In genomic region chr2:100984892-100985307, GRCh38 we compare ENCODE assay signal across 8 cellular contexts. TPM values are rescaled to one million over a fixed set of nuclear protein-coding genes. Genes with fewer than 3 reads are reported as not detected.
DNase-seq lines count a peak whose midpoint lies in the region; ATAC-seq and TF ChIP-seq lines count a peak whose summit lies in the region.

No MANE protein-coding gene starts in this region.

- H3K36me3 Mint-ChIP-seq in activated T-cell treated with anti-CD3 and anti-CD28 coated beads, Interleukin-2, amount 50 U/mL, for 24 hours (ENCODE audit: low read depth) = peaks cover 8% of the 10 kb centered on the region
- H3K36me3 Mint-ChIP-seq in natural killer cell treated with Interleukin-12 subunit alpha and Interleukin-12 subunit beta and Interleukin-15 and Interleukin-18, amount 100 ng/mL, for 72 hours = no peaks in the 10 kb centered on the region

- TF ChIP-seq CTCF in GM10266 (IDR thresholded peaks at IDR 0.05; ENCODE audit: control insufficient read depth, insufficient read depth, low read depth, missing control alignments) (peak; percentile 93), PC-9 (conservative IDR thresholded peaks at IDR 0.05) (peak; percentile 94), fibroblast of lung (conservative IDR thresholded peaks at IDR 0.05 in 1 of 2, IDR thresholded peaks at IDR 0.05 in 1 of 2; ENCODE audit: low read depth in 1 of 2, low read length in 2 of 2) (peak; percentile 82 to 93)

- H4K20me1 ChIP-seq in PC-9 (ENCODE audit: insufficient read depth) = 0 out of 2 replicates have a peak, but pooled peaks cover 4% of the 10 kb centered on the region
- H4K20me1 ChIP-seq in fibroblast of lung (ENCODE audit: control insufficient read depth, extremely low read depth, insufficient read depth, low read length) = no peaks in the 10 kb centered on the region

- H3K9me3 Mint-ChIP-seq in activated T-cell treated with anti-CD3 and anti-CD28 coated beads, Interleukin-2, amount 50 U/mL, for 24 hours = no peaks in the 10 kb centered on the region
- H3K9me3 Mint-ChIP-seq in natural killer cell treated with Interleukin-12 subunit alpha and Interleukin-12 subunit beta and Interleukin-15 and Interleukin-18, amount 100 ng/mL, for 72 hours = no peaks in the 10 kb centered on the region

- H3K79me2 ChIP-seq in PC-9 (ENCODE audit: low read depth) (no peaks in the 10 kb centered on the region), fibroblast of lung (ENCODE audit: control insufficient read depth, insufficient read depth, low read length) (no peaks in the 10 kb centered on the region)

- ATAC-seq in natural killer cell treated with Interleukin-12 subunit alpha and Interleukin-12 subunit beta and Interleukin-15 and Interleukin-18, amount 100 ng/mL, for 72 hours = peak; percentile 68 to 75

- H3K4me2 ChIP-seq in PC-9 (no peak overlapping the region), fibroblast of lung (ENCODE audit: extremely low read depth, insufficient read depth, low read length) (no peak overlapping the region)

- CTCF ChIA-PET in PC-9 (lab: Charles Lee) = no interaction called here

- peaks cover 2% of the 10 kb centered on the region for H3K4me1 Mint-ChIP-seq in activated T-cell treated with anti-CD3 and anti-CD28 coated beads, Interleukin-2, amount 50 U/mL, for 24 hours (ENCODE audit: low read depth)
- no peaks in the 10 kb centered on the region for H3K4me1 Mint-ChIP-seq in natural killer cell treated with Interleukin-12 subunit alpha and Interleukin-12 subunit beta and Interleukin-15 and Interleukin-18, amount 100 ng/mL, for 72 hours (ENCODE audit: low read depth in 2 of 2)

- H3K9me3 ChIP-seq in PC-9 (ENCODE audit: insufficient read depth, low read depth) (no peaks in the 10 kb centered on the region), fibroblast of lung (ENCODE audit: control insufficient read depth, insufficient read depth, low read depth, low read length) (no peaks in the 10 kb centered on the region)

- no peaks in the 10 kb centered on the region for H3K9me2 ChIP-seq in PC-9 (ENCODE audit: insufficient read depth)

- peaks cover 2% of the 10 kb centered on the region for H3K27me3 Mint-ChIP-seq in activated T-cell treated with anti-CD3 and anti-CD28 coated beads, Interleukin-2, amount 50 U/mL, for 24 hours
- H3K27me3 Mint-ChIP-seq in natural killer cell treated with Interleukin-12 subunit alpha and Interleukin-12 subunit beta and Interleukin-15 and Interleukin-18, amount 100 ng/mL, for 72 hours = peaks cover 6 to 9% of the 10 kb centered on the region in 2 donors

- no peak overlapping the region for H3K27ac ChIP-seq in PC-9
- H3K27ac ChIP-seq in fibroblast of lung (ENCODE audit: insufficient read depth, low read length) = no peak overlapping the region

- no peaks in the 10 kb centered on the region for H3K4me1 ChIP-seq in PC-9 (replicated peaks; ENCODE audit: insufficient read depth)
- H3K4me1 ChIP-seq in fibroblast of lung (ENCODE audit: control insufficient read depth, extremely low read depth, insufficient read depth, low read length) = no peaks in the 10 kb centered on the region

- no TSS peak for BruUV-seq in PC-9 (replicated peaks; lab: Mats Ljungman, UMichigan)

- intact Hi-C loops in PC-9 (cut with micrococcal nuclease; ENCODE audit: unreplicated experiment) = loop anchor here (1.0 to 10.0 kb wide), 4 partner anchors 100 to 375 kb away; partner anchors contain the start of gene NPAS2

- H3K27me3 ChIP-seq in PC-9 (ENCODE audit: insufficient read depth, low read depth) = no peaks in the 10 kb centered on the region
- H3K27me3 ChIP-seq in fibroblast of lung (ENCODE audit: control insufficient read depth, insufficient read depth, low read length) = no peaks in the 10 kb centered on the region

- H3F3A ChIP-seq in PC-9 (ENCODE audit: insufficient read depth, low read depth) = peaks cover 32% of the 10 kb centered on the region

- H3K9ac ChIP-seq in fibroblast of lung (ENCODE audit: insufficient read depth, low read length) = no peak overlapping the region

- H3K4me3 Mint-ChIP-seq in activated T-cell treated with anti-CD3 and anti-CD28 coated beads, Interleukin-2, amount 50 U/mL, for 24 hours = no peak overlapping the region
- no peak overlapping the region for H3K4me3 Mint-ChIP-seq in natural killer cell treated with Interleukin-12 subunit alpha and Interleukin-12 subunit beta and Interleukin-15 and Interleukin-18, amount 100 ng/mL, for 72 hours

- DNase-seq in GM10266 (ENCODE audit: extremely low spot score) (peak; percentile 79), HK-2 (ENCODE audit: unreplicated experiment) (peak; percentile 74), PC-9 (peak; percentile 50 to 63), fibroblast of lung (ENCODE audit: low read depth in 2 of 2) (peak; percentile 56 to 76), NCI-H187 treated with DMSO at 0.1 percent for 48 hours (lab: John Stamatoyannopoulos, UW) (no peak)
- DNase-seq in activated T-cell treated with anti-CD3 and anti-CD28 coated beads, Interleukin-2, amount 50 U/mL, for 24 hours = peak; percentile 82
- DNase-seq in natural killer cell treated with Interleukin-12 subunit alpha and Interleukin-12 subunit beta and Interleukin-15 and Interleukin-18, amount 100 ng/mL, for 72 hours (ENCODE audit: low spot score) = no peak
- DNase-seq in stimulated activated naive CD4-positive, alpha-beta T cell treated with Interleukin-2 at 50 U/mL for 16 hours (lab: John Stamatoyannopoulos, UW) = peak; percentile 66

- POLR2A ChIA-PET in PC-9 (lab: Charles Lee; ENCODE audit: unreplicated experiment) = no interaction called here

- H3K4me3 ChIP-seq in PC-9 = no peak overlapping the region
- no peak overlapping the region for H3K4me3 ChIP-seq in fibroblast of lung (replicated peaks in 1 of 4; ENCODE audit: control extremely low read depth in 1 of 4, insufficient read depth in 1 of 4, low read depth in 3 of 4, low read length in 4 of 4)

- H2AFZ ChIP-seq in PC-9 = no peak overlapping the region
- H2AFZ ChIP-seq in fibroblast of lung (ENCODE audit: low read length) = no peak overlapping the region

- no peak overlapping the region for H3K27ac Mint-ChIP-seq in activated T-cell treated with anti-CD3 and anti-CD28 coated beads, Interleukin-2, amount 50 U/mL, for 24 hours
- H3K27ac Mint-ChIP-seq in natural killer cell treated with Interleukin-12 subunit alpha and Interleukin-12 subunit beta and Interleukin-15 and Interleukin-18, amount 100 ng/mL, for 72 hours = no peak overlapping the region

- peaks cover 32% of the 10 kb centered on the region for H3K36me3 ChIP-seq in PC-9 (ENCODE audit: low read depth)
- no peaks in the 10 kb centered on the region for H3K36me3 ChIP-seq in fibroblast of lung (ENCODE audit: control insufficient read depth, insufficient read depth, low read length)

RNA-seq across cellular contexts. Expression of gene RPL31, which starts 17.2 kb away (rescaled TPM):
- total RNA-seq in PC-9 (2021) (1,090 and 1,251 TPM in 2 replicates), fibroblast of lung (1,159 and 1,348 TPM in 2 replicates)
- 2,177 and 2,636 TPM in 2 replicates for polyA plus RNA-seq in fibroblast of lung
- polyA plus RNA-seq in fibroblast of lung (2012) = 2,504 and 3,434 TPM in 2 replicates
- 260 and 319 TPM in 2 replicates for polyA minus RNA-seq in fibroblast of lung (ENCODE audit: low replicate concordance)
- total RNA-seq in natural killer cell treated with Interleukin-12 subunit alpha and Interleukin-12 subunit beta and Interleukin-15 and Interleukin-18, amount 100 ng/mL, for 72 hours = 1,000 to 10,000 TPM in 1 of 2 donors, 100 to 1,000 TPM in 1; 623 to 1,027 TPM

Comparison
In these comparisons a context has a peak if more than half of its experiments do, and no peak if none do; other contexts are left out.
1. DNase-seq: peak in GM10266 (single experiment), HK-2 (single experiment), PC-9 (2 of 2), activated T-cell treated with anti-CD3 and anti-CD28 coated beads, Interleukin-2, amount 50 U/mL, for 24 hours (single experiment), fibroblast of lung (2 of 2) and stimulated activated naive CD4-positive, alpha-beta T cell treated with Interleukin-2 at 50 U/mL for 16 hours (single experiment); none in natural killer cell treated with Interleukin-12 subunit alpha and Interleukin-12 subunit beta and Interleukin-15 and Interleukin-18, amount 100 ng/mL, for 72 hours (single experiment) and NCI-H187 treated with DMSO at 0.1 percent for 48 hours (single experiment).
2. Peak in every context shown above with its lines, with median percentiles within 50 percentile points of each other: CTCF ChIP-seq.